In the genomic region with DNA sequence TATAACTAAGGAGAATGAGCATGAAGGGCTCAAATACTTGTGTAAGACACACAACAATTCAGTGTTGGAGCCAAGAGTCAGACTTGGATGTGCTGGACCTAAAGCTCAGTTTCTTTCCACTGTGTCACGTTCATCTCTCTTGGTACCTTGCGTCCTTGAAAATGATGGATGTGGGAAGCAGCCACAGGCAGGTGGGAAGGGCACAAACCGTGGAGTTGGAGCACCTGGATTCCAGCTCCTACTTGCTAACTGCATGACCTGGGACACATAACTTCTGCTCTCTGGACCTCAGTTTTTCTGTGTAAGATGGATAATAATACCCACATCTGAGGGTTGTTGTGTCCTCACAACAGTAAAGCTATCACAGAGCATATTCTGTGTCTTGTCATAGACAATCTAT, we compare ENCODE assay signal across 25 cellular contexts.
"Had no signal": no experiment of that assay in that cellular context is flagged by ENCODE, and none has a peak within 500 bp of the region (broad histone marks: within the 10 kb centered on the region; RNA-seq: fewer than 3 reads in every experiment).

No MANE protein-coding gene starts in this region.

- H3K4me1 ChIP-seq: left lung, lower lobe of right lung had no signal

- H3K27me3 ChIP-seq: esophagus squamous epithelium, gastrocnemius medialis, heart right ventricle, left lung had no signal

- H3K27me3 Mint-ChIP-seq: effector memory CD8-positive, alpha-beta T cell had no signal

- H3K27ac Mint-ChIP-seq: effector memory CD8-positive, alpha-beta T cell; endodermal cell; mesothelial cell of epicardium had no signal

- H3K36me3 ChIP-seq: esophagus squamous epithelium, gastrocnemius medialis, heart right ventricle, left lung, lower lobe of right lung had no signal

- H3K9me3 Mint-ChIP-seq: effector memory CD8-positive, alpha-beta T cell; endodermal cell; mesothelial cell of epicardium had no signal

- DNase-seq: effector CD8-positive, alpha-beta T cell; effector memory CD8-positive, alpha-beta T cell; endodermal cell; erythroblast; esophagus squamous epithelium; foreskin fibroblast; foreskin melanocyte; gastrocnemius medialis; glutamatergic neuron; head of caudate nucleus; heart right ventricle; hippocampal formation; left cardiac atrium; left lung; left ventricle myocardium superior; lower lobe of right lung; mesenchymal stem cell; mucosa of descending colon had no signal

- H3K4me3 Mint-ChIP-seq: effector memory CD8-positive, alpha-beta T cell; endodermal cell; mesothelial cell of epicardium had no signal

- H3K4me3 ChIP-seq: coronary artery, esophagus squamous epithelium, gastrocnemius medialis, heart right ventricle, left lung, lower lobe of right lung, mucosa of descending colon had no signal

- H3K27ac ChIP-seq: coronary artery, epithelial cell of prostate, esophagus squamous epithelium, gastrocnemius medialis, heart right ventricle, left lung, lower lobe of right lung had no signal

- FAIRE-seq: colon, endometrium, islet of Langerhans, keratinocyte had no signal

- H3K36me3 Mint-ChIP-seq: mesothelial cell of epicardium had no signal

- H3K9me3 ChIP-seq: esophagus squamous epithelium, gastrocnemius medialis, heart right ventricle, left lung, lower lobe of right lung, mucosa of descending colon had no signal
